Comparison of ENCODE assay signal across 38 cellular contexts in genomic region chr6:41283597-41283996, GRCh38. TPM values are rescaled to one million over a fixed set of nuclear protein-coding genes. Genes with fewer than 3 reads are reported as not detected.
"Had no signal": no experiment of that assay in that cellular context is flagged by ENCODE, and none has a peak within 500 bp of the region (broad histone marks: within the 10 kb centered on the region; RNA-seq: fewer than 3 reads in every experiment).

No MANE protein-coding gene starts in this region.

- H3K36me3 Mint-ChIP-seq: activated CD4-positive, alpha-beta memory T cell treated with anti-CD3 and anti-CD28 coated beads for 36 hours; activated naive CD8-positive, alpha-beta T cell had no signal

- H3K9me3 ChIP-seq: ascending aorta, MG63, Peyer's patch, SJSA1, SK-N-SH had no signal

- DNase-seq: activated B cell treated with CpG ODN at 0.5 μM for 24 hours; activated CD4-positive, alpha-beta memory T cell treated with anti-CD3 and anti-CD28 coated beads for 36 hours; activated CD4-positive, alpha-beta T cell treated with anti-CD3 and anti-CD28 coated beads for 4 hours; activated CD4-positive, alpha-beta T cell treated with anti-CD3 and anti-CD28 coated beads, Interleukin-2, amount 50 U/mL, for 1 hour; activated CD4-positive, CD25-positive, alpha-beta regulatory T cell treated with anti-CD3 and anti-CD28 coated beads, Interleukin-2, amount 50 U/mL, for 72 hours; activated CD8-positive, alpha-beta memory T cell treated with anti-CD3 and anti-CD28 coated beads, Interleukin-2, amount 50 U/mL, for 4 hours; activated effector memory CD4-positive, alpha-beta T cell treated with Interleukin-2 at 50 U/mL for 16 hours; activated naive CD4-positive, alpha-beta T cell treated with anti-CD3 and anti-CD28 coated beads, Interleukin-2, amount 10 ng/mL, durations not matched to agents 7 days and 5 days; activated T-cell treated with anti-CD3 and anti-CD28 coated beads for 4 hours; activated T-cell treated with anti-CD3 and anti-CD28 coated beads, Interleukin-2, amount 50 U/mL, for 4 hours; amygdala; MG63; NCI-H1092; NCI-H1436 treated with DMSO at 0.1 percent for 48 hours; NCI-H1694 treated with DMSO at 0.1 percent for 48 hours; NCI-H2029; NCI-H2171; NCI-H510A; NCI-H526; NCI-H748 treated with DMSO at 0.1 percent for 48 hours; NK-92 treated with Interleukin-12 subunit alpha and Interleukin-12 subunit beta, amount 100 ng/mL, for 24 hours; PC-3; Peyer's patch; RPMI8226; SHP77 treated with DMSO at 0.1 percent for 48 hours; SK-N-SH; T-helper 1 cell; T-helper 2 cell; T-helper 9 cell had no signal

- H3K4me3 ChIP-seq: ascending aorta, cardiac muscle cell, MG63, Peyer's patch, SJSA1 had no signal

- H3K9me3 Mint-ChIP-seq: activated B cell treated with CpG ODN at 0.5 μM for 24 hours; activated CD4-positive, alpha-beta memory T cell treated with anti-CD3 and anti-CD28 coated beads for 36 hours; activated T-cell treated with anti-CD3 and anti-CD28 coated beads, Interleukin-2, amount 50 U/mL, for 4 hours; central memory CD8-positive, alpha-beta T cell had no signal

- H3K27me3 ChIP-seq: ascending aorta, cardiac muscle cell, MG63, Peyer's patch had no signal

- H3K27ac ChIP-seq: ascending aorta, cardiac muscle cell, Peyer's patch, SJSA1, VCaP had no signal

- ATAC-seq: activated T-cell treated with anti-CD3 and anti-CD28 coated beads, Interleukin-2, amount 50 U/mL, for 4 hours; PC-3 had no signal

- H3K4me3 Mint-ChIP-seq: activated B cell treated with CpG ODN at 0.5 μM for 24 hours; activated CD4-positive, alpha-beta memory T cell treated with anti-CD3 and anti-CD28 coated beads for 36 hours; activated naive CD4-positive, alpha-beta T cell treated with anti-CD3 and anti-CD28 coated beads, Interleukin-2, amount 10 ng/mL, durations not matched to agents 7 days and 5 days; activated naive CD8-positive, alpha-beta T cell; activated T-cell treated with anti-CD3 and anti-CD28 coated beads, Interleukin-2, amount 50 U/mL, for 4 hours; activated T-helper 1 cell treated with anti-CD3 and anti-CD28 coated beads, Interleukin-12 subunit alpha, Interleukin-12 subunit beta, Interleukin-2, Interleukin-4 antibody, amounts not matched to agents 30 ng/mL and 10 ng/mL and 1 ng/mL, durations not matched to agents 14 hours and 24 hours and 36 hours; central memory CD8-positive, alpha-beta T cell had no signal

- H3K27ac Mint-ChIP-seq: activated B cell treated with CpG ODN at 0.5 μM for 24 hours; activated CD4-positive, alpha-beta memory T cell treated with anti-CD3 and anti-CD28 coated beads for 36 hours; activated naive CD4-positive, alpha-beta T cell treated with anti-CD3 and anti-CD28 coated beads, Interleukin-2, amount 10 ng/mL, durations not matched to agents 7 days and 5 days; activated naive CD8-positive, alpha-beta T cell; activated T-helper 1 cell treated with anti-CD3 and anti-CD28 coated beads, Interleukin-12 subunit alpha, Interleukin-12 subunit beta, Interleukin-2, Interleukin-4 antibody, amounts not matched to agents 30 ng/mL and 10 ng/mL and 1 ng/mL, durations not matched to agents 14 hours and 24 hours and 36 hours had no signal

- H3K9me2 ChIP-seq: SK-N-SH had no signal

- H3K4me2 ChIP-seq: SK-N-SH had no signal

- H3K36me3 ChIP-seq: ascending aorta, cardiac muscle cell, MG63, Peyer's patch, SJSA1 had no signal

- H3K4me1 ChIP-seq: ascending aorta, Peyer's patch, SJSA1 had no signal

- H3K9ac ChIP-seq: SK-N-SH had no signal

RNA-seq across cellular contexts. Expression of gene TREM1, which starts 2.9 kb away (rescaled TPM):
- total RNA-seq: activated B cell treated with CpG ODN at 0.5 μM for 24 hours; activated T-cell treated with anti-CD3 and anti-CD28 coated beads, Interleukin-2, amount 50 U/mL, for 4 hours; activated T-helper 1 cell treated with anti-CD3 and anti-CD28 coated beads, Interleukin-12 subunit alpha, Interleukin-12 subunit beta, Interleukin-2, Interleukin-4 antibody, amounts not matched to agents 30 ng/mL and 10 ng/mL and 1 ng/mL, durations not matched to agents 14 hours and 24 hours and 36 hours; ascending aorta; cardiac muscle cell; SJSA1 had no signal
- polyA plus RNA-seq: cardiac muscle cell, SK-N-SH had no signal

RNA-seq across cellular contexts. Expression of gene NCR2, which starts 51.8 kb away (rescaled TPM):
- total RNA-seq: activated B cell treated with CpG ODN at 0.5 μM for 24 hours; activated CD4-positive, alpha-beta memory T cell treated with anti-CD3 and anti-CD28 coated beads for 36 hours; activated T-cell treated with anti-CD3 and anti-CD28 coated beads, Interleukin-2, amount 50 U/mL, for 4 hours; activated T-helper 1 cell treated with anti-CD3 and anti-CD28 coated beads, Interleukin-12 subunit alpha, Interleukin-12 subunit beta, Interleukin-2, Interleukin-4 antibody, amounts not matched to agents 30 ng/mL and 10 ng/mL and 1 ng/mL, durations not matched to agents 14 hours and 24 hours and 36 hours; ascending aorta; cardiac muscle cell; chondrocyte; PC-3; Peyer's patch; SJSA1 had no signal
- polyA plus RNA-seq: adipose tissue, cardiac muscle cell, SK-N-SH had no signal

RNA-seq across cellular contexts. Expression of gene TREML4, which starts 55.4 kb away (rescaled TPM):
- total RNA-seq: activated B cell treated with CpG ODN at 0.5 μM for 24 hours; activated CD4-positive, alpha-beta memory T cell treated with anti-CD3 and anti-CD28 coated beads for 36 hours; activated T-cell treated with anti-CD3 and anti-CD28 coated beads, Interleukin-2, amount 50 U/mL, for 4 hours; activated T-helper 1 cell treated with anti-CD3 and anti-CD28 coated beads, Interleukin-12 subunit alpha, Interleukin-12 subunit beta, Interleukin-2, Interleukin-4 antibody, amounts not matched to agents 30 ng/mL and 10 ng/mL and 1 ng/mL, durations not matched to agents 14 hours and 24 hours and 36 hours; ascending aorta; cardiac muscle cell; chondrocyte; PC-3; Peyer's patch; SJSA1 had no signal
- polyA plus RNA-seq: cardiac muscle cell, SK-N-SH had no signal
